8 cellular contexts compared by ENCODE assay signal in the genomic region with DNA sequence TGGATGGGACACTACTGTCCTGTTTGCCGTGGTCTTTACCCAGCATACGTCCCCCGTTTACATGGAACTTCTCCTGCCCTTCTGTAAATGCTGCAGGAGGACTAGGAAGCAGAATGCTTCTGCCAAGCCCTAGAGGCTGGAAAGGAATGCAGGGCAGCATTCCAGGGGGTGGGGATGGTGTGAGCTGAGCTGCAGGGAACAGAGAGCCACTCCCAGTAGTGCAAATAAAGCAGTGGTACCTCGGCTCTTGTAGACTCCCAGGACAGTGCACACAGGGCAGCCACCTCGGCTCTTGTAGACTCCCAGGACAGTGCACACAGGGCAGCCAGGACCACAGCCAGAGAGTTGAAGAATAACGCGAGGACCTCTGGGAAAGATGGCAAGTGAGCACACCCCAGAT. TPM values are rescaled to one million over a fixed set of nuclear protein-coding genes. Genes with fewer than 3 reads are reported as not detected.
DNase-seq lines count a peak whose midpoint lies in the region; ATAC-seq, FAIRE-seq and TF ChIP-seq lines count a peak whose summit lies in the region.
"Had no signal": no experiment of that assay in that cellular context is flagged by ENCODE, and none has a peak within 500 bp of the region (broad histone marks: within the 10 kb centered on the region; RNA-seq: fewer than 3 reads in every experiment).

No MANE protein-coding gene starts in this region.

- peaks cover 40% of the 10 kb centered on the region for H3K27me3 Mint-ChIP-seq in activated CD4-positive, alpha-beta memory T cell treated with anti-CD3 and anti-CD28 coated beads, Interleukin-2, amount 10 ng/mL, durations not matched to agents 7 days and 5 days

- H3K27ac ChIP-seq in keratinocyte (ENCODE audit: control insufficient read depth, insufficient read depth, low read length) (no peak overlapping the region), upper lobe of left lung (peak overlapping the region in 3 of 4 donors; percentile 20 to 56 (median 36))

- TF ChIP-seq CTCF in choroid plexus epithelial cell (conservative IDR thresholded peaks at IDR 0.05; ENCODE audit: low read depth, low read length) (peak; percentile 0), keratinocyte (optimal IDR thresholded peaks at IDR 0.05 in 1 of 3, IDR thresholded peaks at IDR 0.05 in 1 of 3, conservative IDR thresholded peaks at IDR 0.05 in 1 of 3; ENCODE audit: extremely low read depth in 1 of 3, insufficient read depth in 2 of 3, low read length in 3 of 3) (no peak), upper lobe of left lung (IDR thresholded peaks at IDR 0.05) (no peak)

- H3K9ac ChIP-seq in keratinocyte (ENCODE audit: control insufficient read depth, extremely low read depth, insufficient read depth, low read length), result no peak overlapping the region

- no peaks in the 10 kb centered on the region for H3K36me3 ChIP-seq in keratinocyte (ENCODE audit: control insufficient read depth in 2 of 2, extremely low read depth in 1 of 2, insufficient read depth in 2 of 2, low read length in 2 of 2)
- peaks cover 0 to 9% (median 4%) of the 10 kb centered on the region in 4 donors for H3K36me3 ChIP-seq in upper lobe of left lung

- no peak for TF ChIP-seq POLR2A in upper lobe of left lung (IDR thresholded peaks at IDR 0.05)

- H3K9me1 ChIP-seq in keratinocyte (ENCODE audit: control insufficient read depth, extremely low read depth, insufficient read depth, low read length), result no peaks in the 10 kb centered on the region

- H3K36me3 Mint-ChIP-seq in activated CD4-positive, alpha-beta memory T cell treated with anti-CD3 and anti-CD28 coated beads, Interleukin-2, amount 10 ng/mL, durations not matched to agents 7 days and 5 days (ENCODE audit: low read depth), result no peaks in the 10 kb centered on the region

- peaks cover 13% of the 10 kb centered on the region for H3K4me1 ChIP-seq in keratinocyte (ENCODE audit: control insufficient read depth, extremely low read depth, insufficient read depth, low read length)
- H3K4me1 ChIP-seq in upper lobe of left lung, result peaks cover 13 to 19% (median 15%) of the 10 kb centered on the region in 4 donors

- H3K4me3 ChIP-seq in choroid plexus epithelial cell (ENCODE audit: low read depth, low read length) (no peak overlapping the region), keratinocyte (ENCODE audit: control insufficient read depth in 2 of 3, extremely low read depth in 1 of 3, insufficient read depth in 2 of 3, low read depth in 1 of 3, low read length in 3 of 3) (no peak overlapping the region), upper lobe of left lung (no peak overlapping the region)

- no peaks in the 10 kb centered on the region for H3K4me1 Mint-ChIP-seq in activated CD4-positive, alpha-beta memory T cell treated with anti-CD3 and anti-CD28 coated beads, Interleukin-2, amount 10 ng/mL, durations not matched to agents 7 days and 5 days

- CTCF ChIA-PET in activated CD4-positive, alpha-beta memory T cell treated with anti-CD3 and anti-CD28 coated beads, Interleukin-2, amount 10 ng/mL, durations not matched to agents 7 days and 5 days (lab: Charles Lee), result no interaction called here

- peak overlapping the region; percentile 68 for H2AFZ ChIP-seq in keratinocyte (ENCODE audit: control insufficient read depth, low read length)

- peak; percentile 90 to 96 for ATAC-seq in upper lobe of left lung (ENCODE audit: low FRiP score in 2 of 2)
- ATAC-seq in GM21390 (IDR thresholded peaks at IDR 0.05; ENCODE audit: unreplicated experiment), result no peak

- peak overlapping the region; percentile 55 for H3K4me2 ChIP-seq in keratinocyte (ENCODE audit: control insufficient read depth, extremely low read depth, insufficient read depth, low read depth, low read length)

- peak; percentile 89 for FAIRE-seq in keratinocyte (lab: Jason Lieb, UNC)

- 14 to 30% methylated on average over 7 of the region's 7 CpGs for WGBS in upper lobe of left lung, 2 donors

- no peaks in the 10 kb centered on the region for H3K79me2 ChIP-seq in keratinocyte (ENCODE audit: control insufficient read depth, insufficient read depth, low read length)

- TF ChIP-seq EP300 in upper lobe of left lung (IDR thresholded peaks at IDR 0.05), result no peak

- no peaks in the 10 kb centered on the region for H4K20me1 ChIP-seq in keratinocyte (ENCODE audit: control insufficient read depth, extremely low read depth, insufficient read depth, low read length)

- H3K9me3 Mint-ChIP-seq in activated CD4-positive, alpha-beta memory T cell treated with anti-CD3 and anti-CD28 coated beads, Interleukin-2, amount 10 ng/mL, durations not matched to agents 7 days and 5 days, result no peaks in the 10 kb centered on the region

- dilution Hi-C loops in keratinocyte (cut with MboI; ENCODE audit: extremely low pct_ligation_motif_present, low sequenced_read_pairs), result no loop called here

- DNase-seq in HuH-7.5 (ENCODE audit: low spot score), result peak; percentile 85
- DNase-seq in choroid plexus epithelial cell (ENCODE audit: low read depth), result peak; percentile 78
- no peak for DNase-seq in keratinocyte (ENCODE audit: low read depth, low spot score)
- DNase-seq in upper lobe of left lung, result peak in 1 of 2 donors; percentile 90
- no peak for DNase-seq in activated CD4-positive, alpha-beta memory T cell treated with anti-CD3 and anti-CD28 coated beads, Interleukin-2, amount 10 ng/mL, durations not matched to agents 7 days and 5 days
- DNase-seq in activated T-cell treated with anti-CD3 and anti-CD28 coated beads, Interleukin-2, amount 50 U/mL, for 48 hours, result no peak
- DNase-seq: amygdala had no signal

- H3K9me3 ChIP-seq in keratinocyte (ENCODE audit: control insufficient read depth, low read depth, low read length) (no peaks in the 10 kb centered on the region), upper lobe of left lung (no peaks in the 10 kb centered on the region)

- no peak overlapping the region for H3K27ac Mint-ChIP-seq in activated CD4-positive, alpha-beta memory T cell treated with anti-CD3 and anti-CD28 coated beads, Interleukin-2, amount 10 ng/mL, durations not matched to agents 7 days and 5 days

- H3K27me3 ChIP-seq in keratinocyte (ENCODE audit: control insufficient read depth, extremely low read depth, insufficient read depth, low read length) (no peaks in the 10 kb centered on the region), upper lobe of left lung (no peaks in the 10 kb centered on the region)

- no peak overlapping the region for H3K4me3 Mint-ChIP-seq in activated CD4-positive, alpha-beta memory T cell treated with anti-CD3 and anti-CD28 coated beads, Interleukin-2, amount 10 ng/mL, durations not matched to agents 7 days and 5 days

- POLR2A ChIA-PET in activated CD4-positive, alpha-beta memory T cell treated with anti-CD3 and anti-CD28 coated beads, Interleukin-2, amount 10 ng/mL, durations not matched to agents 7 days and 5 days (lab: Charles Lee), result no interaction called here

RNA-seq across cellular contexts. Expression of a gene that starts 35.4 kb away (rescaled TPM):
- 4.3 to 6.4 TPM (median 5.4 TPM) in 3 replicates for polyA plus RNA-seq in keratinocyte
- polyA plus RNA-seq in keratinocyte (2011; ENCODE audit: low read depth), result 2.4 TPM
- 2.9 and 5.1 TPM in 2 replicates for polyA plus RNA-seq in keratinocyte (2011; cell fraction: cytosol; rRNA removed)
- 10.8 and 15.2 TPM in 2 replicates for polyA plus RNA-seq in keratinocyte (2011; cell fraction: nucleus; rRNA removed)
- 8.9 and 9.2 TPM in 2 replicates for polyA plus RNA-seq in keratinocyte (2012; ENCODE audit: low replicate concordance)
- polyA minus RNA-seq in keratinocyte, result 11.0 to 19.3 TPM (median 12.7 TPM) in 3 replicates
- 25.9 TPM for polyA minus RNA-seq in keratinocyte (2011; cell fraction: cytosol; rRNA and poly(A)+ RNA removed)
- 26.5 and 27.2 TPM in 2 replicates for polyA minus RNA-seq in keratinocyte (2011; cell fraction: nucleus; rRNA and poly(A)+ RNA removed)
- 10 to 100 TPM; 44.5 to 87.2 (median 70.1) TPM for total RNA-seq in upper lobe of left lung
- under 1 TPM; 0.13 to 0.68 TPM for total RNA-seq in activated CD4-positive, alpha-beta memory T cell treated with anti-CD3 and anti-CD28 coated beads, Interleukin-2, amount 10 ng/mL, durations not matched to agents 7 days and 5 days

RNA-seq across cellular contexts. Expression of a gene that starts 41.0 kb away (rescaled TPM):
- 20.7 to 29.9 TPM (median 23.0 TPM) in 3 replicates for polyA plus RNA-seq in keratinocyte
- 11.5 TPM for polyA plus RNA-seq in keratinocyte (2011; ENCODE audit: low read depth)
- polyA plus RNA-seq in keratinocyte (2011; cell fraction: cytosol; rRNA removed), result 15.7 and 26.5 TPM in 2 replicates
- polyA plus RNA-seq in keratinocyte (2011; cell fraction: nucleus; rRNA removed), result 22.4 and 28.5 TPM in 2 replicates
- 24.1 and 26.0 TPM in 2 replicates for polyA plus RNA-seq in keratinocyte (2012; ENCODE audit: low replicate concordance)
- 20.2 to 34.1 TPM (median 25.2 TPM) in 3 replicates for polyA minus RNA-seq in keratinocyte
- polyA minus RNA-seq in keratinocyte (2011; cell fraction: cytosol; rRNA and poly(A)+ RNA removed), result 14.4 TPM
- polyA minus RNA-seq in keratinocyte (2011; cell fraction: nucleus; rRNA and poly(A)+ RNA removed), result 11.6 and 13.1 TPM in 2 replicates
- total RNA-seq in upper lobe of left lung, result 10 to 100 TPM; 16.7 to 30.1 (median 18.5) TPM
- 10 to 100 TPM; 13.9 to 17.6 TPM for total RNA-seq in activated CD4-positive, alpha-beta memory T cell treated with anti-CD3 and anti-CD28 coated beads, Interleukin-2, amount 10 ng/mL, durations not matched to agents 7 days and 5 days

Comparison
In these comparisons a context has a peak if more than half of its experiments do, and no peak if none do; other contexts are left out.
1. DNase-seq: peak in HuH-7.5 (single experiment) and choroid plexus epithelial cell (single experiment); none in keratinocyte (single experiment), activated CD4-positive, alpha-beta memory T cell treated with anti-CD3 and anti-CD28 coated beads, Interleukin-2, amount 10 ng/mL, durations not matched to agents 7 days and 5 days (single experiment) and activated T-cell treated with anti-CD3 and anti-CD28 coated beads, Interleukin-2, amount 50 U/mL, for 48 hours (0 of 2).
2. RNA of a gene that starts 35.4 kb away (total RNA-seq): 44.5 to 87.2 TPM in upper lobe of left lung; 0.13 to 0.68 TPM in activated CD4-positive, alpha-beta memory T cell treated with anti-CD3 and anti-CD28 coated beads, Interleukin-2, amount 10 ng/mL, durations not matched to agents 7 days and 5 days; every median in the first group is over 10 times any median in the second.